Comparison of ENCODE assay signal across 1 cellular context in the genomic region with DNA sequence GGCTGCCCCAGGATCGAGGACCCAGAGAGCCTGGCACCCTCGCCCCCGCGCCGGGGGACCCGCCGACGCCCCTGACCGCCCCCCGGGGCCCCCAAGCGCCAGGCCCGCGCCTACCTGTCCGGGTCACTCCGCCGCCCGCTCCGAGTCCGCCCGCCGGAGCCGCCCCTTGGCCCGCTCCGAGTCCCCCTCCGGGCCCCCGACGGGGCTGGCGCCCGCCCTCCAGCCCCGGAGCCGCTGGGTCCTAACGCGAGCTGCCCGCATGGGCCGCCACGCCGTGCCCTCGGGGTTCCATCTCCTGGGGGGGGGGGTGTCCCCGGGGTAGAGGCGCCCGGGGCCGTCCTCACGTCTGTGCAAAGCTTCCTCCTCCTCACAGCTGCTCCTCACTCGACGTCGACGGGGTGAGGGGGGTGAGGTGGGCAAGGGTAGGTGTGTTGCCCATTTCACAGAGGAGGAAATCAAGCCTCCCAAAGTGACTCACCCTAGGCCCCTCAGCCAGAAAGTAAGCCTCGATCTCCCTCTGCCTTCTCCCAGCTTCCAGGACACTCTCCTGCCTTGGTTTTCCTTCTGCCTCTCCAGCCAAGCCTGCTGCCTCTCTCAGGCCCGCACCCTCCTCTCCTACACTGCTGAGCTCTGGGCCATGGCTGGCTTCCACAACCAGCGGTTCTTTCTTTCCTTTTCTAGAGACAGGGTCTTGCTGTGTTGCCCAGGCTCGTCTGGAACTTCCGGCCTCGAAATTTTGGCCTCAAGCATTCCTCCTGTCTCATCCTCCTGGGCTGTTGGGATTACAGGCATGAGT.
TF ChIP-seq lines count a peak whose summit lies in the region.

A gene with protein sequence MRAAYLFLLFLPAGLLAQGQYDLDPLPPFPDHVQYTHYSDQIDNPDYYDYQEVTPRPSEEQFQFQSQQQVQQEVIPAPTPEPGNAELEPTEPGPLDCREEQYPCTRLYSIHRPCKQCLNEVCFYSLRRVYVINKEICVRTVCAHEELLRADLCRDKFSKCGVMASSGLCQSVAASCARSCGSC (minus strand): TSS at position 148 of the 796 bp plus-strand sequence. CDS start 2,347 bp downstream, outside the sequence.

TF ChIP-seq in SK-N-SH, 30 proteins besides CTCF, POLR2A, EP300 and RAD21 (continued from another document):
- TF ChIP-seq SMC3 (IDR thresholded peaks at IDR 0.05; ENCODE audit: low read depth, low read length), result no peak
- TF ChIP-seq ELF1 (IDR thresholded peaks at IDR 0.05), result no peak
- peak; percentile 24; the same call in 1 of the 2 replicates for TF ChIP-seq SIN3A (IDR thresholded peaks at IDR 0.05; ENCODE audit: borderline replicate concordance, low read depth, low read length)
- TF ChIP-seq CHD2 (IDR thresholded peaks at IDR 0.05; ENCODE audit: low read length, partially characterized antibody), result no peak
- TF ChIP-seq RXRA (IDR thresholded peaks at IDR 0.05; ENCODE audit: borderline replicate concordance, low read depth), result no peak
- TF ChIP-seq, protein P1, sequence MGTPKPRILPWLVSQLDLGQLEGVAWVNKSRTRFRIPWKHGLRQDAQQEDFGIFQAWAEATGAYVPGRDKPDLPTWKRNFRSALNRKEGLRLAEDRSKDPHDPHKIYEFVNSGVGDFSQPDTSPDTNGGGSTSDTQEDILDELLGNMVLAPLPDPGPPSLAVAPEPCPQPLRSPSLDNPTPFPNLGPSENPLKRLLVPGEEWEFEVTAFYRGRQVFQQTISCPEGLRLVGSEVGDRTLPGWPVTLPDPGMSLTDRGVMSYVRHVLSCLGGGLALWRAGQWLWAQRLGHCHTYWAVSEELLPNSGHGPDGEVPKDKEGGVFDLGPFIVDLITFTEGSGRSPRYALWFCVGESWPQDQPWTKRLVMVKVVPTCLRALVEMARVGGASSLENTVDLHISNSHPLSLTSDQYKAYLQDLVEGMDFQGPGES (IDR thresholded peaks at IDR 0.05; ENCODE audit: low read depth, low read length), result no peak
- TF ChIP-seq GABPA (IDR thresholded peaks at IDR 0.05; ENCODE audit: low read depth), result no peak
- no peak for TF ChIP-seq EZH2phosphoT487 (IDR thresholded peaks at IDR 0.05; ENCODE audit: borderline replicate concordance, low read depth)
- TF ChIP-seq, protein P2, sequence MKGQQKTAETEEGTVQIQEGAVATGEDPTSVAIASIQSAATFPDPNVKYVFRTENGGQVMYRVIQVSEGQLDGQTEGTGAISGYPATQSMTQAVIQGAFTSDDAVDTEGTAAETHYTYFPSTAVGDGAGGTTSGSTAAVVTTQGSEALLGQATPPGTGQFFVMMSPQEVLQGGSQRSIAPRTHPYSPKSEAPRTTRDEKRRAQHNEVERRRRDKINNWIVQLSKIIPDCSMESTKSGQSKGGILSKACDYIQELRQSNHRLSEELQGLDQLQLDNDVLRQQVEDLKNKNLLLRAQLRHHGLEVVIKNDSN (IDR thresholded peaks at IDR 0.05; ENCODE audit: borderline replicate concordance, low read depth), result no peak
- no peak for TF ChIP-seq RFX5 (IDR thresholded peaks at IDR 0.05; ENCODE audit: low read length)
- TF ChIP-seq, protein P3, sequence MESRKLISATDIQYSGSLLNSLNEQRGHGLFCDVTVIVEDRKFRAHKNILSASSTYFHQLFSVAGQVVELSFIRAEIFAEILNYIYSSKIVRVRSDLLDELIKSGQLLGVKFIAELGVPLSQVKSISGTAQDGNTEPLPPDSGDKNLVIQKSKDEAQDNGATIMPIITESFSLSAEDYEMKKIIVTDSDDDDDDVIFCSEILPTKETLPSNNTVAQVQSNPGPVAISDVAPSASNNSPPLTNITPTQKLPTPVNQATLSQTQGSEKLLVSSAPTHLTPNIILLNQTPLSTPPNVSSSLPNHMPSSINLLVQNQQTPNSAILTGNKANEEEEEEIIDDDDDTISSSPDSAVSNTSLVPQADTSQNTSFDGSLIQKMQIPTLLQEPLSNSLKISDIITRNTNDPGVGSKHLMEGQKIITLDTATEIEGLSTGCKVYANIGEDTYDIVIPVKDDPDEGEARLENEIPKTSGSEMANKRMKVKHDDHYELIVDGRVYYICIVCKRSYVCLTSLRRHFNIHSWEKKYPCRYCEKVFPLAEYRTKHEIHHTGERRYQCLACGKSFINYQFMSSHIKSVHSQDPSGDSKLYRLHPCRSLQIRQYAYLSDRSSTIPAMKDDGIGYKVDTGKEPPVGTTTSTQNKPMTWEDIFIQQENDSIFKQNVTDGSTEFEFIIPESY (IDR thresholded peaks at IDR 0.05; ENCODE audit: borderline replicate concordance, low read depth), result no peak
- TF ChIP-seq MEF2A (IDR thresholded peaks at IDR 0.05; ENCODE audit: borderline replicate concordance, low read depth), result no peak
- TF ChIP-seq, protein P4, sequence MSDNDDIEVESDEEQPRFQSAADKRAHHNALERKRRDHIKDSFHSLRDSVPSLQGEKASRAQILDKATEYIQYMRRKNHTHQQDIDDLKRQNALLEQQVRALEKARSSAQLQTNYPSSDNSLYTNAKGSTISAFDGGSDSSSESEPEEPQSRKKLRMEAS (IDR thresholded peaks at IDR 0.05; ENCODE audit: low read depth), result peak; percentile 43
TF ChIP-seq in SK-N-SH: peak in this region for 4.
